In genomic region chr2:171227066-171227782, GRCh38 we compare ENCODE assay signal across 22 cellular contexts.
DNase-seq lines count a peak whose midpoint lies in the region; ATAC-seq, FAIRE-seq and TF ChIP-seq lines count a peak whose summit lies in the region.
"Had no signal": no experiment of that assay in that cellular context is flagged by ENCODE, and none has a peak within 500 bp of the region (broad histone marks: within the 10 kb centered on the region; RNA-seq: fewer than 3 reads in every experiment).

No MANE protein-coding gene starts in this region.

- CTCF ChIA-PET in RWPE1 (lab: Yijun Ruan, JAX) = interaction anchor here (0.7 kb wide), 1 partner anchor 47 kb away, joined by 5 read pairs; no protein-coding TSS in a partner anchor

- no peak overlapping the region for H3K27ac ChIP-seq in RWPE1
- H3K27ac ChIP-seq: lower lobe of right lung, SJCRH30, stomach had no signal

- DNase-seq in H54 (ENCODE audit: insufficient read length, low spot score) (no peak), RWPE1 (ENCODE audit: low spot score) (peak; percentile 24), choroid plexus epithelial cell (ENCODE audit: low read depth) (peak; percentile 10), renal cortical epithelial cell (ENCODE audit: low read depth) (peak; percentile 46), islet precursor cell (no peak), GDM1 (lab: John Stamatoyannopoulos, UW) (no peak)
- DNase-seq: activated CD4-positive, CD25-positive, alpha-beta regulatory T cell treated with anti-CD3 and anti-CD28 coated beads, Interleukin-2, amount 50 U/mL, for 72 hours; activated naive CD4-positive, alpha-beta T cell treated with anti-CD3 and anti-CD28 coated beads, Interleukin-2, amount 10 ng/mL, durations not matched to agents 7 days and 5 days; activated T-cell treated with anti-CD3 and anti-CD28 coated beads, Interleukin-2, amount 50 U/mL, for 48 hours; CD8-positive, alpha-beta memory T cell; foreskin fibroblast; KG1; lower lobe of right lung; NCI-H187 treated with DMSO at 0.1 percent for 48 hours; NCI-H2227 treated with DMSO at 0.1 percent for 48 hours; SJCRH30; stimulated activated CD4-positive, alpha-beta T cell treated with anti-CD3 and anti-CD28 coated beads, Interleukin-4, amount 100 ng/mL, for 4 hours; stomach; trophoblast cell had no signal

- no peak for ATAC-seq in HG02610 (IDR thresholded peaks at IDR 0.05; ENCODE audit: unreplicated experiment)
- ATAC-seq: lower lobe of right lung had no signal

- peak; percentile 15 for FAIRE-seq in H54 (lab: Jason Lieb, UNC)
- FAIRE-seq: colon, islet of Langerhans had no signal

- TF ChIP-seq POLR2A in H54 (IDR thresholded peaks at IDR 0.05; ENCODE audit: low read depth, low read length) = no peak

- TF ChIP-seq CTCF in RWPE1 (conservative IDR thresholded peaks at IDR 0.05; ENCODE audit: low read depth) (no peak), choroid plexus epithelial cell (conservative IDR thresholded peaks at IDR 0.05; ENCODE audit: low read depth, low read length) (no peak)

- H3K4me3 ChIP-seq in choroid plexus epithelial cell (ENCODE audit: low read depth, low read length) = no peak overlapping the region
- H3K4me3 ChIP-seq: lower lobe of right lung, SJCRH30, stomach had no signal

- POLR2A ChIA-PET in RWPE1 (lab: Yijun Ruan, JAX; ENCODE audit: low non-redundant PET) = no interaction called here

Comparison
In these comparisons a context has a peak if more than half of its experiments do, and no peak if none do; other contexts are left out.
1. DNase-seq: peak in RWPE1 (single experiment), choroid plexus epithelial cell (single experiment) and renal cortical epithelial cell (single experiment); none in H54 (single experiment), islet precursor cell (single experiment) and GDM1 (single experiment).